17 cellular contexts compared by ENCODE assay signal in genomic region chr18:31660763-31661162, GRCh38. TPM values are rescaled to one million over a fixed set of nuclear protein-coding genes. Genes with fewer than 3 reads are reported as not detected.
DNase-seq lines count a peak whose midpoint lies in the region; ATAC-seq, FAIRE-seq and TF ChIP-seq lines count a peak whose summit lies in the region.
"Had no signal": no experiment of that assay in that cellular context is flagged by ENCODE, and none has a peak within 500 bp of the region (broad histone marks: within the 10 kb centered on the region; RNA-seq: fewer than 3 reads in every experiment).

No MANE protein-coding gene starts in this region.

- TF ChIP-seq POLR2A in GM12892 (IDR thresholded peaks at IDR 0.05; ENCODE audit: low read depth, low read length) = no peak

- DNase-seq in D721Med (ENCODE audit: insufficient read length, low spot score) = no peak
- no peak for DNase-seq in GM12892 (ENCODE audit: insufficient read length)
- no peak for DNase-seq in WTC11 (ENCODE audit: low spot score)
- DNase-seq in left kidney (ENCODE audit: low read depth, low spot score) = peak; percentile 18
- DNase-seq in KG1 (lab: John Stamatoyannopoulos, UW) = no peak
- DNase-seq: C1 segment of cervical spinal cord; Calu3; CD4-positive, alpha-beta memory T cell; COR-L47; DMS153; DND-41; GOT3 had no signal

- H3K27me3 Mint-ChIP-seq in WTC11 (ENCODE audit: low read depth) = no peaks in the 10 kb centered on the region
- H3K27me3 Mint-ChIP-seq: CD4-positive, alpha-beta memory T cell had no signal

- ATAC-seq in WTC11 (no peak), HG03571 (IDR thresholded peaks at IDR 0.05; ENCODE audit: unreplicated experiment) (no peak), HG03045 (IDR thresholded peaks at IDR 0.05; ENCODE audit: unreplicated experiment) (no peak)

- H3K4me1 Mint-ChIP-seq in WTC11 = peaks cover 22% of the 10 kb centered on the region

- H3K27ac Mint-ChIP-seq in WTC11 = no peak overlapping the region

- H3K36me3 Mint-ChIP-seq in WTC11 = peaks cover 46% of the 10 kb centered on the region
- H3K36me3 Mint-ChIP-seq: CD4-positive, alpha-beta memory T cell had no signal

- no peak for TF ChIP-seq CTCF in D721Med (IDR thresholded peaks at IDR 0.05; ENCODE audit: insufficient read depth, missing control alignments)
- no peak for TF ChIP-seq CTCF in WTC11 (IDR thresholded peaks at IDR 0.05)

- CTCF ChIA-PET in WTC11 (lab: Charles Lee) = no interaction called here

- H3K4me3 Mint-ChIP-seq in WTC11 = no peak overlapping the region
- H3K4me3 Mint-ChIP-seq: CD4-positive, alpha-beta memory T cell had no signal

- H3K9me3 Mint-ChIP-seq in WTC11 = peaks cover 14% of the 10 kb centered on the region

- POLR2A ChIA-PET in WTC11 (lab: Charles Lee) = no interaction called here

- FAIRE-seq in D721Med (lab: Jason Lieb, UNC) = peak; percentile 21
- peak; percentile 46 for FAIRE-seq in GM12892 (lab: Jason Lieb, UNC)
- FAIRE-seq: G401.6, GM18507, H54 had no signal

TF ChIP-seq in WTC11, 78 proteins besides CTCF, POLR2A, EP300 and RAD21:
- TF ChIP-seq CBFB (CRISPR knock-in tag; IDR thresholded peaks at IDR 0.05; ENCODE audit: low read depth) = no peak
- no peak for TF ChIP-seq ATF6 (CRISPR knock-in tag; IDR thresholded peaks at IDR 0.05)
- TF ChIP-seq ZNF317 (CRISPR knock-in tag; IDR thresholded peaks at IDR 0.05; ENCODE audit: borderline replicate concordance, low read depth) = peak; percentile 98

RNA-seq across cellular contexts. Expression of gene B4GALT6, which starts 23.6 kb away (rescaled TPM):
- 26.6 TPM for polyA plus RNA-seq in GM12892 (2012; ENCODE audit: missing spikeins)
- total RNA-seq in WTC11 (2021) = 50.6 to 56.6 TPM (median 50.8 TPM) in 3 replicates
- polyA plus RNA-seq: CD4-positive, alpha-beta memory T cell had no signal
